1 cellular context compared by ENCODE assay signal in genomic region chr19:6652214-6653094, GRCh38.
TF ChIP-seq lines count a peak whose summit lies in the region.

No MANE protein-coding gene starts in this region.

TF ChIP-seq in K562, 482 proteins besides CTCF, POLR2A, EP300 and RAD21 (continued from another document and continues in another):
- TF ChIP-seq PATZ1 (CRISPR knock-in tag; IDR thresholded peaks at IDR 0.05; ENCODE audit: borderline replicate concordance) (no peak), TSC22D4 (tag; IDR thresholded peaks at IDR 0.05) (no peak), BRD9 (IDR thresholded peaks at IDR 0.05; ENCODE audit: low read depth, partially characterized antibody) (no peak), RNF2 (IDR thresholded peaks at IDR 0.05) (no peak), E2F6 (IDR thresholded peaks at IDR 0.05; ENCODE audit: borderline replicate concordance in 1 of 2, extremely low read depth in 1 of 2, insufficient read depth in 1 of 2, insufficient read length in 1 of 2, low read depth in 1 of 2, low read length in 1 of 2, poor library complexity in 1 of 2, severe bottlenecking in 1 of 2) (no peak), TRIM28 (IDR thresholded peaks at IDR 0.05) (no peak), MTF1 (CRISPR knock-in tag; IDR thresholded peaks at IDR 0.05; ENCODE audit: borderline replicate concordance) (no peak), ZBTB17 (CRISPR knock-in tag; IDR thresholded peaks at IDR 0.05) (no peak), ILF3 (IDR thresholded peaks at IDR 0.05; ENCODE audit: borderline replicate concordance) (no peak), ZNF354B (CRISPR knock-in tag; IDR thresholded peaks at IDR 0.05) (no peak), HNRNPH1 (optimal IDR thresholded peaks at IDR 0.05; ENCODE audit: low read depth, low read length) (no peak), LARP7 (IDR thresholded peaks at IDR 0.05) (no peak), CBFA2T3 (IDR thresholded peaks at IDR 0.05) (peak; percentile 92), YY1 (IDR thresholded peaks at IDR 0.05; ENCODE audit: borderline replicate concordance in 1 of 3, control insufficient read depth in 1 of 3, extremely low read depth in 1 of 3, insufficient read depth in 3 of 3, insufficient read length in 1 of 3, insufficient replicate concordance in 2 of 3, low read depth in 1 of 3, low read length in 2 of 3) (no peak), ZNF23 (CRISPR knock-in tag; IDR thresholded peaks at IDR 0.05) (no peak), NFIX (CRISPR knock-in tag; IDR thresholded peaks at IDR 0.05; ENCODE audit: low read depth) (no peak), ZNF696 (CRISPR knock-in tag; conservative IDR thresholded peaks at IDR 0.05) (no peak), CBFA2T2 (conservative IDR thresholded peaks at IDR 0.05) (peak; percentile 83), RCOR1 (IDR thresholded peaks at IDR 0.05; ENCODE audit: borderline replicate concordance in 1 of 2, low read depth in 2 of 2, low read length in 2 of 2) (peak in 1 of 2 experiments; percentile 40; a peak in 1 of 4 replicates), TAL1 (IDR thresholded peaks at IDR 0.05) (peak; percentile 92), PML (IDR thresholded peaks at IDR 0.05; ENCODE audit: low read length) (peak; percentile 59; the same call in 1 of the 2 replicates), TCF3 (CRISPR knock-in tag; IDR thresholded peaks at IDR 0.05) (peak; percentile 97), ZNF551 (CRISPR knock-in tag; IDR thresholded peaks at IDR 0.05) (no peak), ILK (tag; IDR thresholded peaks at IDR 0.05; ENCODE audit: borderline replicate concordance, low read depth) (no peak), SMAD3 (CRISPR knock-in tag; conservative IDR thresholded peaks at IDR 0.05) (no peak), JUN (IDR thresholded peaks at IDR 0.05; ENCODE audit: borderline replicate concordance, low read depth, low read length) (peak; percentile 35; the same call in 1 of the 2 replicates), JUN (CRISPR knock-in tag; IDR thresholded peaks at IDR 0.05; ENCODE audit: borderline replicate concordance) (no peak), SAP30 (IDR thresholded peaks at IDR 0.05; ENCODE audit: borderline replicate concordance, insufficient read depth, low read depth, low read length, poor library complexity, severe bottlenecking) (no peak), MAFG (tag; conservative IDR thresholded peaks at IDR 0.05) (no peak), KAT2B (IDR thresholded peaks at IDR 0.05; ENCODE audit: low read depth, low read length) (no peak), NFYB (IDR thresholded peaks at IDR 0.05; ENCODE audit: extremely low read depth, insufficient read length) (no peak), HNRNPK (IDR thresholded peaks at IDR 0.05; ENCODE audit: low read depth, low read length, poor library complexity, severe bottlenecking) (no peak), PRPF4 (IDR thresholded peaks at IDR 0.05; ENCODE audit: insufficient read depth, low read depth, low read length, poor library complexity, severe bottlenecking) (no peak), MCM2 (IDR thresholded peaks at IDR 0.05; ENCODE audit: low read depth) (no peak), ZNF707 (CRISPR knock-in tag; conservative IDR thresholded peaks at IDR 0.05) (no peak), NCOA4 (IDR thresholded peaks at IDR 0.05; ENCODE audit: partially characterized antibody) (no peak), NFIC (IDR thresholded peaks at IDR 0.05) (no peak), FOXK1 (CRISPR knock-in tag; IDR thresholded peaks at IDR 0.05; ENCODE audit: borderline replicate concordance) (no peak), MEIS2 (IDR thresholded peaks at IDR 0.05; ENCODE audit: partially characterized antibody) (peak; percentile 75), CTCFL (IDR thresholded peaks at IDR 0.05; ENCODE audit: borderline replicate concordance, insufficient read depth, low read depth, low read length, poor library complexity, severe bottlenecking) (no peak), ZNF589 (CRISPR knock-in tag; IDR thresholded peaks at IDR 0.05; ENCODE audit: low read depth) (no peak), ZNF668 (CRISPR knock-in tag; IDR thresholded peaks at IDR 0.05) (no peak), ZEB2 (IDR thresholded peaks at IDR 0.05) (peak; percentile 93)
- TF ChIP-seq, protein P1, sequence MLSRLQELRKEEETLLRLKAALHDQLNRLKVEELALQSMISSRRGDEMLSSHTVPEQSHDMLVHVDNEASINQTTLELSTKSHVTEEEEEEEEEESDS (CRISPR knock-in tag; IDR thresholded peaks at IDR 0.05): no peak
- TF ChIP-seq, protein P2, sequence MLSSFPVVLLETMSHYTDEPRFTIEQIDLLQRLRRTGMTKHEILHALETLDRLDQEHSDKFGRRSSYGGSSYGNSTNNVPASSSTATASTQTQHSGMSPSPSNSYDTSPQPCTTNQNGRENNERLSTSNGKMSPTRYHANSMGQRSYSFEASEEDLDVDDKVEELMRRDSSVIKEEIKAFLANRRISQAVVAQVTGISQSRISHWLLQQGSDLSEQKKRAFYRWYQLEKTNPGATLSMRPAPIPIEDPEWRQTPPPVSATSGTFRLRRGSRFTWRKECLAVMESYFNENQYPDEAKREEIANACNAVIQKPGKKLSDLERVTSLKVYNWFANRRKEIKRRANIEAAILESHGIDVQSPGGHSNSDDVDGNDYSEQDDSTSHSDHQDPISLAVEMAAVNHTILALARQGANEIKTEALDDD (IDR thresholded peaks at IDR 0.05): 0 out of 2 replicates have a peak, but pooled peaks have one; percentile 21
- TF ChIP-seq, protein P3, sequence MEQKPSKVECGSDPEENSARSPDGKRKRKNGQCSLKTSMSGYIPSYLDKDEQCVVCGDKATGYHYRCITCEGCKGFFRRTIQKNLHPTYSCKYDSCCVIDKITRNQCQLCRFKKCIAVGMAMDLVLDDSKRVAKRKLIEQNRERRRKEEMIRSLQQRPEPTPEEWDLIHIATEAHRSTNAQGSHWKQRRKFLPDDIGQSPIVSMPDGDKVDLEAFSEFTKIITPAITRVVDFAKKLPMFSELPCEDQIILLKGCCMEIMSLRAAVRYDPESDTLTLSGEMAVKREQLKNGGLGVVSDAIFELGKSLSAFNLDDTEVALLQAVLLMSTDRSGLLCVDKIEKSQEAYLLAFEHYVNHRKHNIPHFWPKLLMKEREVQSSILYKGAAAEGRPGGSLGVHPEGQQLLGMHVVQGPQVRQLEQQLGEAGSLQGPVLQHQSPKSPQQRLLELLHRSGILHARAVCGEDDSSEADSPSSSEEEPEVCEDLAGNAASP (IDR thresholded peaks at IDR 0.05): no peak
- TF ChIP-seq, protein P4, sequence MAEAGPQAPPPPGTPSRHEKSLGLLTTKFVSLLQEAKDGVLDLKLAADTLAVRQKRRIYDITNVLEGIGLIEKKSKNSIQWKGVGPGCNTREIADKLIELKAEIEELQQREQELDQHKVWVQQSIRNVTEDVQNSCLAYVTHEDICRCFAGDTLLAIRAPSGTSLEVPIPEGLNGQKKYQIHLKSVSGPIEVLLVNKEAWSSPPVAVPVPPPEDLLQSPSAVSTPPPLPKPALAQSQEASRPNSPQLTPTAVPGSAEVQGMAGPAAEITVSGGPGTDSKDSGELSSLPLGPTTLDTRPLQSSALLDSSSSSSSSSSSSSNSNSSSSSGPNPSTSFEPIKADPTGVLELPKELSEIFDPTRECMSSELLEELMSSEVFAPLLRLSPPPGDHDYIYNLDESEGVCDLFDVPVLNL (CRISPR knock-in tag; IDR thresholded peaks at IDR 0.05; ENCODE audit: low read depth): no peak
- TF ChIP-seq, protein P5, sequence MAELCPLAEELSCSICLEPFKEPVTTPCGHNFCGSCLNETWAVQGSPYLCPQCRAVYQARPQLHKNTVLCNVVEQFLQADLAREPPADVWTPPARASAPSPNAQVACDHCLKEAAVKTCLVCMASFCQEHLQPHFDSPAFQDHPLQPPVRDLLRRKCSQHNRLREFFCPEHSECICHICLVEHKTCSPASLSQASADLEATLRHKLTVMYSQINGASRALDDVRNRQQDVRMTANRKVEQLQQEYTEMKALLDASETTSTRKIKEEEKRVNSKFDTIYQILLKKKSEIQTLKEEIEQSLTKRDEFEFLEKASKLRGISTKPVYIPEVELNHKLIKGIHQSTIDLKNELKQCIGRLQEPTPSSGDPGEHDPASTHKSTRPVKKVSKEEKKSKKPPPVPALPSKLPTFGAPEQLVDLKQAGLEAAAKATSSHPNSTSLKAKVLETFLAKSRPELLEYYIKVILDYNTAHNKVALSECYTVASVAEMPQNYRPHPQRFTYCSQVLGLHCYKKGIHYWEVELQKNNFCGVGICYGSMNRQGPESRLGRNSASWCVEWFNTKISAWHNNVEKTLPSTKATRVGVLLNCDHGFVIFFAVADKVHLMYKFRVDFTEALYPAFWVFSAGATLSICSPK (IDR thresholded peaks at IDR 0.05; ENCODE audit: borderline replicate concordance): no peak
- TF ChIP-seq, protein P6, sequence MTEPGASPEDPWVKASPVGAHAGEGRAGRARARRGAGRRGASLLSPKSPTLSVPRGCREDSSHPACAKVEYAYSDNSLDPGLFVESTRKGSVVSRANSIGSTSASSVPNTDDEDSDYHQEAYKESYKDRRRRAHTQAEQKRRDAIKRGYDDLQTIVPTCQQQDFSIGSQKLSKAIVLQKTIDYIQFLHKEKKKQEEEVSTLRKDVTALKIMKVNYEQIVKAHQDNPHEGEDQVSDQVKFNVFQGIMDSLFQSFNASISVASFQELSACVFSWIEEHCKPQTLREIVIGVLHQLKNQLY (CRISPR knock-in tag; conservative IDR thresholded peaks at IDR 0.05): no peak
- TF ChIP-seq, protein P7, sequence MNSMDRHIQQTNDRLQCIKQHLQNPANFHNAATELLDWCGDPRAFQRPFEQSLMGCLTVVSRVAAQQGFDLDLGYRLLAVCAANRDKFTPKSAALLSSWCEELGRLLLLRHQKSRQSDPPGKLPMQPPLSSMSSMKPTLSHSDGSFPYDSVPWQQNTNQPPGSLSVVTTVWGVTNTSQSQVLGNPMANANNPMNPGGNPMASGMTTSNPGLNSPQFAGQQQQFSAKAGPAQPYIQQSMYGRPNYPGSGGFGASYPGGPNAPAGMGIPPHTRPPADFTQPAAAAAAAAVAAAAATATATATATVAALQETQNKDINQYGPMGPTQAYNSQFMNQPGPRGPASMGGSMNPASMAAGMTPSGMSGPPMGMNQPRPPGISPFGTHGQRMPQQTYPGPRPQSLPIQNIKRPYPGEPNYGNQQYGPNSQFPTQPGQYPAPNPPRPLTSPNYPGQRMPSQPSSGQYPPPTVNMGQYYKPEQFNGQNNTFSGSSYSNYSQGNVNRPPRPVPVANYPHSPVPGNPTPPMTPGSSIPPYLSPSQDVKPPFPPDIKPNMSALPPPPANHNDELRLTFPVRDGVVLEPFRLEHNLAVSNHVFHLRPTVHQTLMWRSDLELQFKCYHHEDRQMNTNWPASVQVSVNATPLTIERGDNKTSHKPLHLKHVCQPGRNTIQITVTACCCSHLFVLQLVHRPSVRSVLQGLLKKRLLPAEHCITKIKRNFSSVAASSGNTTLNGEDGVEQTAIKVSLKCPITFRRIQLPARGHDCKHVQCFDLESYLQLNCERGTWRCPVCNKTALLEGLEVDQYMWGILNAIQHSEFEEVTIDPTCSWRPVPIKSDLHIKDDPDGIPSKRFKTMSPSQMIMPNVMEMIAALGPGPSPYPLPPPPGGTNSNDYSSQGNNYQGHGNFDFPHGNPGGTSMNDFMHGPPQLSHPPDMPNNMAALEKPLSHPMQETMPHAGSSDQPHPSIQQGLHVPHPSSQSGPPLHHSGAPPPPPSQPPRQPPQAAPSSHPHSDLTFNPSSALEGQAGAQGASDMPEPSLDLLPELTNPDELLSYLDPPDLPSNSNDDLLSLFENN (IDR thresholded peaks at IDR 0.05; ENCODE audit: low read depth in 2 of 2, low read length in 2 of 2): peak in 1 of 2 experiments; percentile 77; a peak in 2 of 4 replicates
- TF ChIP-seq, protein P8, sequence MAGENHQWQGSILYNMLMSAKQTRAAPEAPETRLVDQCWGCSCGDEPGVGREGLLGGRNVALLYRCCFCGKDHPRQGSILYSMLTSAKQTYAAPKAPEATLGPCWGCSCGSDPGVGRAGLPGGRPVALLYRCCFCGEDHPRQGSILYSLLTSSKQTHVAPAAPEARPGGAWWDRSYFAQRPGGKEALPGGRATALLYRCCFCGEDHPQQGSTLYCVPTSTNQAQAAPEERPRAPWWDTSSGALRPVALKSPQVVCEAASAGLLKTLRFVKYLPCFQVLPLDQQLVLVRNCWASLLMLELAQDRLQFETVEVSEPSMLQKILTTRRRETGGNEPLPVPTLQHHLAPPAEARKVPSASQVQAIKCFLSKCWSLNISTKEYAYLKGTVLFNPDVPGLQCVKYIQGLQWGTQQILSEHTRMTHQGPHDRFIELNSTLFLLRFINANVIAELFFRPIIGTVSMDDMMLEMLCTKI (IDR thresholded peaks at IDR 0.05; ENCODE audit: partially characterized antibody): no peak
